Comparison of ENCODE assay signal across 17 cellular contexts in genomic region chr16:50269061-50269705, GRCh38. TPM values are rescaled to one million over a fixed set of nuclear protein-coding genes. Genes with fewer than 3 reads are reported as not detected.
A peak's percentile ranks its signal among the peaks of the same experiment; 100 is the strongest.
DNase-seq lines count a peak whose midpoint lies in the region; ATAC-seq, FAIRE-seq and TF ChIP-seq lines count a peak whose summit lies in the region.
"Had no signal": no experiment of that assay in that cellular context is flagged by ENCODE, and none has a peak within 500 bp of the region (broad histone marks: within the 10 kb centered on the region; RNA-seq: fewer than 3 reads in every experiment).

No MANE protein-coding gene starts in this region.

- ATAC-seq in stimulated activated naive CD8-positive, alpha-beta T cell treated with anti-CD3 and anti-CD28 coated beads, Interleukin-15, Interleukin-2, amounts not matched to agents 100 U/mL and 50 U/mL, for 24 hours, result no peak
- ATAC-seq in HepG2 (no peak), HG02970 (IDR thresholded peaks at IDR 0.05; ENCODE audit: low FRiP score, unreplicated experiment) (no peak)
- ATAC-seq: HCT116 had no signal

- TF ChIP-seq EP300 in HepG2 (IDR thresholded peaks at IDR 0.05; ENCODE audit: low read depth in 2 of 2, low read length in 2 of 2), result no peak
- no peak for TF ChIP-seq EP300 in HepG2 (CRISPR knock-in tag; IDR thresholded peaks at IDR 0.05; ENCODE audit: borderline replicate concordance)

- peak overlapping the region; percentile 39 for H3K4me3 Mint-ChIP-seq in stimulated activated naive CD8-positive, alpha-beta T cell treated with anti-CD3 and anti-CD28 coated beads, Interleukin-15, Interleukin-2, amounts not matched to agents 100 ng/mL and 50 ng/mL, for 24 hours
- peak overlapping the region; percentile 10 for H3K4me3 Mint-ChIP-seq in activated T-helper 2 cell treated with anti-CD3 and anti-CD28 coated beads, Interferon-gamma antibody, Interleukin-2, Interleukin-4, amounts not matched to agents 10 μg/mL and 5 μg/mL and 100 μg/mL, durations not matched to agents 14 hours and 24 hours and 36 hours (ENCODE audit: low read depth)

- FAIRE-seq in HepG2 (lab: Jason Lieb, UNC) (no peak), RCC 7860 (lab: Jason Lieb, UNC) (no peak)

- no peaks in the 10 kb centered on the region for H3K79me2 ChIP-seq in HepG2 (ENCODE audit: insufficient read depth, low read length)

- 69% methylated on average over 13 of the region's 13 CpGs for WGBS in HepG2 (ENCODE audit: low lambda C conversion rate)

- H3K36me3 Mint-ChIP-seq in stimulated activated naive CD8-positive, alpha-beta T cell treated with anti-CD3 and anti-CD28 coated beads, Interleukin-15, Interleukin-2, amounts not matched to agents 100 ng/mL and 50 ng/mL, for 24 hours (ENCODE audit: low read depth), result peaks cover 13% of the 10 kb centered on the region
- H3K36me3 Mint-ChIP-seq in activated T-helper 2 cell treated with anti-CD3 and anti-CD28 coated beads, Interferon-gamma antibody, Interleukin-2, Interleukin-4, amounts not matched to agents 10 μg/mL and 5 μg/mL and 100 μg/mL, durations not matched to agents 14 hours and 24 hours and 36 hours (ENCODE audit: low read depth), result peaks cover 24% of the 10 kb centered on the region

- H2AFZ ChIP-seq in HepG2 (ENCODE audit: low read length), result no peak overlapping the region

- peaks cover 49% of the 10 kb centered on the region for H3K4me1 ChIP-seq in HepG2 (ENCODE audit: insufficient read depth, low read length)

- no peak for TF ChIP-seq CTCF in HepG2 (CRISPR knock-in tag; IDR thresholded peaks at IDR 0.05)

- no peak for DNase-seq in stimulated activated naive CD8-positive, alpha-beta T cell treated with anti-CD3 and anti-CD28 coated beads, Interleukin-15, Interleukin-2, amounts not matched to agents 100 U/mL and 50 U/mL, for 24 hours
- no peak for DNase-seq in activated T-helper 2 cell treated with anti-CD3 and anti-CD28 coated beads, Interferon-gamma antibody, Interleukin-2, Interleukin-4, amounts not matched to agents 10 μg/mL and 5 μg/mL and 100 μg/mL, durations not matched to agents 14 hours and 24 hours and 36 hours (ENCODE audit: low spot score)
- no peak for DNase-seq in HepG2 (ENCODE audit: low spot score)
- DNase-seq in activated gamma-delta T cell (lab: John Stamatoyannopoulos, UW), result no peak
- no peak for DNase-seq in NCI-H446 (lab: John Stamatoyannopoulos, UW)
- DNase-seq in RCC 7860 (ENCODE audit: low spot score), result no peak
- DNase-seq: activated gamma-delta T cell treated with Interleukin-2 at 50 U/mL for 16 hours; BE2C; central memory CD4-positive, alpha-beta T cell; islet precursor cell; Kasumi-1; NCI-H1436; NCI-H226 had no signal

- no peaks in the 10 kb centered on the region for H3K9me3 ChIP-seq in HepG2 (ENCODE audit: low read length)
- H3K9me3 ChIP-seq: BE2C, thoracic aorta had no signal

- POLR2A ChIA-PET in HepG2 (lab: Yijun Ruan, JAX), result no interaction called here

- H3K27ac ChIP-seq in HepG2 (ENCODE audit: extremely low read length, insufficient read depth, low read length), result no peak overlapping the region
- H3K27ac ChIP-seq: thoracic aorta had no signal

- no peak for TF ChIP-seq RAD21 in HepG2 (CRISPR knock-in tag; IDR thresholded peaks at IDR 0.05)

- BruUV-seq in HepG2 (replicated peaks; lab: Mats Ljungman, UMichigan), result no TSS peak

- no peak overlapping the region for H3K4me2 ChIP-seq in HepG2 (ENCODE audit: low read depth, low read length)

- TF ChIP-seq POLR2A in HepG2 (IDR thresholded peaks at IDR 0.05; ENCODE audit: insufficient read depth in 1 of 2, low read depth in 2 of 2, low read length in 2 of 2), result no peak

- no peaks in the 10 kb centered on the region for H3K27me3 Mint-ChIP-seq in stimulated activated naive CD8-positive, alpha-beta T cell treated with anti-CD3 and anti-CD28 coated beads, Interleukin-15, Interleukin-2, amounts not matched to agents 100 ng/mL and 50 ng/mL, for 24 hours
- H3K27me3 Mint-ChIP-seq in activated T-helper 2 cell treated with anti-CD3 and anti-CD28 coated beads, Interferon-gamma antibody, Interleukin-2, Interleukin-4, amounts not matched to agents 10 μg/mL and 5 μg/mL and 100 μg/mL, durations not matched to agents 14 hours and 24 hours and 36 hours (ENCODE audit: low read depth), result no peaks in the 10 kb centered on the region

- CTCF ChIA-PET in HepG2 (lab: Yijun Ruan, JAX; ENCODE audit: low intra/inter-chr PET ratio, low total read pairs), result no interaction called here

- peaks cover 94% of the 10 kb centered on the region for H3K4me1 Mint-ChIP-seq in stimulated activated naive CD8-positive, alpha-beta T cell treated with anti-CD3 and anti-CD28 coated beads, Interleukin-15, Interleukin-2, amounts not matched to agents 100 ng/mL and 50 ng/mL, for 24 hours (ENCODE audit: low read depth)
- peaks cover 58% of the 10 kb centered on the region for H3K4me1 Mint-ChIP-seq in activated T-helper 2 cell treated with anti-CD3 and anti-CD28 coated beads, Interferon-gamma antibody, Interleukin-2, Interleukin-4, amounts not matched to agents 10 μg/mL and 5 μg/mL and 100 μg/mL, durations not matched to agents 14 hours and 24 hours and 36 hours (ENCODE audit: low read depth)

- peaks cover 0 to 16% of the 10 kb centered on the region in 2 experiments; a peak in 3 of 5 replicates for H3K27me3 ChIP-seq in HepG2 (ENCODE audit: control insufficient read depth in 1 of 2, insufficient read depth in 2 of 2, low read length in 2 of 2)
- H3K27me3 ChIP-seq: BE2C had no signal

- no peak overlapping the region for H3K9ac ChIP-seq in HepG2 (ENCODE audit: insufficient read depth, low read depth, low read length)

- no peaks in the 10 kb centered on the region for H3K36me3 ChIP-seq in HepG2 (replicated peaks in 1 of 2; ENCODE audit: control insufficient read depth in 1 of 2, insufficient read depth in 2 of 2, low read length in 2 of 2)
- H3K36me3 ChIP-seq: BE2C, thoracic aorta had no signal

- in situ Hi-C loops in HepG2 (cut with HindIII; ENCODE audit: extremely low pct_ligation_motif_present, low pct_unique_long_range_greater_than_20kb), result loop anchor here (5.0 to 10.0 kb wide), 2 partner anchors 33 to 396 kb away; no protein-coding TSS in a partner anchor

- no peaks in the 10 kb centered on the region for H3K9me3 Mint-ChIP-seq in stimulated activated naive CD8-positive, alpha-beta T cell treated with anti-CD3 and anti-CD28 coated beads, Interleukin-15, Interleukin-2, amounts not matched to agents 100 ng/mL and 50 ng/mL, for 24 hours
- no peaks in the 10 kb centered on the region for H3K9me3 Mint-ChIP-seq in activated T-helper 2 cell treated with anti-CD3 and anti-CD28 coated beads, Interferon-gamma antibody, Interleukin-2, Interleukin-4, amounts not matched to agents 10 μg/mL and 5 μg/mL and 100 μg/mL, durations not matched to agents 14 hours and 24 hours and 36 hours

- peak overlapping the region; percentile 81 for H3K27ac Mint-ChIP-seq in stimulated activated naive CD8-positive, alpha-beta T cell treated with anti-CD3 and anti-CD28 coated beads, Interleukin-15, Interleukin-2, amounts not matched to agents 100 ng/mL and 50 ng/mL, for 24 hours
- H3K27ac Mint-ChIP-seq in activated T-helper 2 cell treated with anti-CD3 and anti-CD28 coated beads, Interferon-gamma antibody, Interleukin-2, Interleukin-4, amounts not matched to agents 10 μg/mL and 5 μg/mL and 100 μg/mL, durations not matched to agents 14 hours and 24 hours and 36 hours, result peak overlapping the region; percentile 58

- no peaks in the 10 kb centered on the region for H4K20me1 ChIP-seq in HepG2 (ENCODE audit: insufficient read depth, low read length)

- intact Hi-C loops in activated T-helper 2 cell treated with anti-CD3 and anti-CD28 coated beads, Interferon-gamma antibody, Interleukin-2, Interleukin-4, amounts not matched to agents 10 μg/mL and 5 μg/mL and 100 μg/mL, durations not matched to agents 14 hours and 24 hours and 36 hours (cut with micrococcal nuclease), result loop anchor here (5.0 kb wide), 3 partner anchors 43 to 478 kb away; no protein-coding TSS in a partner anchor
- intact Hi-C loops in HepG2 (cut with micrococcal nuclease; ENCODE audit: unreplicated experiment), result no loop called here

- no peak overlapping the region for H3K4me3 ChIP-seq in HepG2 (replicated peaks in 1 of 3; ENCODE audit: insufficient read depth in 1 of 3, low read depth in 2 of 3, low read length in 3 of 3)
- H3K4me3 ChIP-seq: thoracic aorta had no signal

TF ChIP-seq in HepG2, 621 proteins besides CTCF, POLR2A, EP300 and RAD21:
- TF ChIP-seq YY1 (IDR thresholded peaks at IDR 0.05; ENCODE audit: insufficient read depth, insufficient replicate concordance, low read depth, low read length) (no peak), ZC3H13 (CRISPR knock-in tag; IDR thresholded peaks at IDR 0.05) (0 out of 2 replicates have a peak, but pooled peaks have one; percentile 5)

RNA-seq across cellular contexts. Expression of gene ADCY7, which starts 2.8 kb away (rescaled TPM):
- 78.7 and 89.5 TPM in 2 replicates for total RNA-seq in activated T-helper 2 cell treated with anti-CD3 and anti-CD28 coated beads, Interferon-gamma antibody, Interleukin-2, Interleukin-4, amounts not matched to agents 10 μg/mL and 5 μg/mL and 100 μg/mL, durations not matched to agents 14 hours and 24 hours and 36 hours
- 2.3 and 4.3 TPM in 2 replicates for total RNA-seq in HepG2 (2016; rRNA removed; fragmentation: Illumina TruSeq; extraction: Trizol)
- 0.51 and 1.3 TPM in 2 replicates for total RNA-seq in HepG2 (2016; cell fraction: cytosol; rRNA removed; fragmentation: Illumina TruSeq; extraction: Trizol; ENCODE audit: low read depth)
- 2.5 and 4.5 TPM in 2 replicates for total RNA-seq in HepG2 (2016; cell fraction: insoluble cytoplasmic fraction; rRNA removed; fragmentation: Illumina TruSeq; extraction: Trizol)
- total RNA-seq in HepG2 (2016; cell fraction: membrane; rRNA removed; fragmentation: Illumina TruSeq; extraction: Trizol), result 1.1 and 1.8 TPM in 2 replicates
- total RNA-seq in HepG2 (2016; cell fraction: nucleus; rRNA removed; fragmentation: Illumina TruSeq; extraction: Trizol), result 3.9 and 5.9 TPM in 2 replicates
- polyA plus RNA-seq in HepG2 (2011; rRNA removed), result 2.2 and 3.7 TPM in 2 replicates
- 1.2 and 1.5 TPM in 2 replicates for polyA plus RNA-seq in HepG2 (2011; cell fraction: cytosol; rRNA removed)
- polyA plus RNA-seq in HepG2 (2011; cell fraction: nucleus; rRNA removed), result 14.6 and 16.9 TPM in 2 replicates
- polyA plus RNA-seq in HepG2 (2012), result 1.7 and 3.0 TPM in 2 replicates
- polyA plus RNA-seq in HepG2 (2016; cell fraction: cytosol; fragmentation: Illumina TruSeq; extraction: Trizol; ENCODE audit: low read depth), result 0.17 and 0.38 TPM in 2 replicates
- 1.2 and 1.4 TPM in 2 replicates for polyA plus RNA-seq in HepG2 (2016; cell fraction: insoluble cytoplasmic fraction; fragmentation: Illumina TruSeq; extraction: Trizol; ENCODE audit: low read depth)
- polyA plus RNA-seq in HepG2 (2016; cell fraction: membrane; fragmentation: Illumina TruSeq; extraction: Trizol; ENCODE audit: low read depth), result 0.44 and 0.47 TPM in 2 replicates
- polyA plus RNA-seq in HepG2 (2016; cell fraction: nucleus; fragmentation: Illumina TruSeq; extraction: Trizol; ENCODE audit: insufficient read depth, low read depth), result 6.9 and 8.7 TPM in 2 replicates
- 17.5 and 40.6 TPM in 2 replicates for polyA minus RNA-seq in HepG2 (2011; rRNA and poly(A)+ RNA removed; ENCODE audit: low replicate concordance)
- 2.0 and 5.5 TPM in 2 replicates for polyA minus RNA-seq in HepG2 (2011; cell fraction: cytosol; rRNA and poly(A)+ RNA removed)
- polyA minus RNA-seq in HepG2 (2011; cell fraction: nucleus; rRNA and poly(A)+ RNA removed), result 9.0 and 10.2 TPM in 2 replicates

Comparison
In these comparisons a context has a peak if more than half of its experiments do, and no peak if none do; other contexts are left out.
1. RNA of gene ADCY7, which starts 2.8 kb away (total RNA-seq): 78.7 to 89.5 TPM in activated T-helper 2 cell treated with anti-CD3 and anti-CD28 coated beads, Interferon-gamma antibody, Interleukin-2, Interleukin-4, amounts not matched to agents 10 μg/mL and 5 μg/mL and 100 μg/mL, durations not matched to agents 14 hours and 24 hours and 36 hours; 0.51 to 5.9 TPM in HepG2; every median in the first group is over 10 times any median in the second.